In genomic region chr3:114860526-114860925, GRCh38 we compare ENCODE assay signal across 22 cellular contexts.
DNase-seq lines count a peak whose midpoint lies in the region; ATAC-seq and FAIRE-seq lines count a peak whose summit lies in the region.
"Had no signal": no experiment of that assay in that cellular context is flagged by ENCODE, and none has a peak within 500 bp of the region (broad histone marks: within the 10 kb centered on the region; RNA-seq: fewer than 3 reads in every experiment).

No MANE protein-coding gene starts in this region.

- ATAC-seq in left lobe of liver (peak; percentile 40), HG02623 (IDR thresholded peaks at IDR 0.05; ENCODE audit: unreplicated experiment) (no peak)
- ATAC-seq: Panc1, SK-N-SH treated with all-trans-retinoic acid at 6 μM for 48 hours had no signal

- FAIRE-seq in GM19239 (lab: Jason Lieb, UNC), result peak; percentile 21
- FAIRE-seq: H54 had no signal

- DNase-seq in DMS 273 (lab: John Stamatoyannopoulos, UW; ENCODE audit: unreplicated experiment) (peak; percentile 21), DMS 273 treated with DMSO at 0.1 percent for 48 hours (lab: John Stamatoyannopoulos, UW) (no peak), GM19239 (ENCODE audit: insufficient read length, low spot score) (no peak), NCI-H69 (lab: John Stamatoyannopoulos, UW) (peak; percentile 29), left lobe of liver (ENCODE audit: low spot score) (no peak), SIG-M5 treated with dmso at 0.1 percent for 504 hours (lab: John Stamatoyannopoulos, UW; ENCODE audit: unreplicated experiment) (no peak), NCI-H774 (lab: John Stamatoyannopoulos, UW) (no peak)
- DNase-seq: ACHN; CD4-positive, alpha-beta T cell; COR-L47; EL; GF-D8; NCI-H1092 treated with DMSO at 0.1 percent for 48 hours; NCI-H1694 treated with DMSO at 0.1 percent for 48 hours; NCI-H446; NCI-H526 treated with DMSO at 0.1 percent for 48 hours; NK-92 treated with Interleukin-12 subunit alpha and Interleukin-12 subunit beta, amount 100 ng/mL, for 24 hours; SIG-M5 had no signal

Comparison
In these comparisons a context has a peak if more than half of its experiments do, and no peak if none do; other contexts are left out.
1. DNase-seq: peak in DMS 273 (single experiment) and NCI-H69 (single experiment); none in DMS 273 treated with DMSO at 0.1 percent for 48 hours (single experiment), GM19239 (single experiment), left lobe of liver (single experiment), SIG-M5 treated with dmso at 0.1 percent for 504 hours (single experiment) and NCI-H774 (single experiment).